ENCODE assay signal across 8 cellular contexts in the genomic region with DNA sequence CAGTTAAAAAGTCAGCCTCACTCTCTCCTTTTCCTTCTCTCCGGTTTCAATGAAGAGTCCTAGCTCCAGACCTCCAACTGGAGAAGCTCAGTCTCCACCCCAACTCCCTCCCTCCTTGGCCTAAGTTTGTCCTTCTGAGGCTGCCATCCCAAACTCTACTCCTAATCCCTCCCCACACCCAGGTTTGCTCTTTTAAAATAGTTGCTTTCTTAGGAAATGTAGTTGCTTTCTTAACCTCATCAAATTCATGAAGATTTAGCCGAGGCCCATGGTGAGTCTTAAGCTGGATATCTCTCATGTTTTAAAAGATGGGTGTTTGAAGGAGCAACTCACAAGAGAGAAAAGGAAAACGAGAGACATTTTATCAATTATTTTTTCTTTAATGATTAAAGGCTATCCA. TPM values are rescaled to one million over a fixed set of nuclear protein-coding genes. Genes with fewer than 3 reads are reported as not detected.
DNase-seq lines count a peak whose midpoint lies in the region; ATAC-seq and TF ChIP-seq lines count a peak whose summit lies in the region.

No MANE protein-coding gene starts in this region.

- H3K27me3 ChIP-seq in BJ (ENCODE audit: control insufficient read depth, insufficient read depth, low read length) = no peaks in the 10 kb centered on the region
- H3K27me3 ChIP-seq in spleen (replicated peaks in 1 of 7) = no peaks in the 10 kb centered on the region

- ATAC-seq in activated T-helper 17 cell treated with anti-CD3 and anti-CD28 coated beads, Interleukin-2, amount 50 U/mL, for 72 hours (replicated peaks) = no peak
- peak; percentile 63 to 71 for ATAC-seq in left cardiac atrium
- no peak for ATAC-seq in GM18520 (IDR thresholded peaks at IDR 0.05; ENCODE audit: unreplicated experiment)
- no peak for ATAC-seq in esophagus mucosa

- no peaks in the 10 kb centered on the region for H3K9me3 Mint-ChIP-seq in activated T-helper 17 cell treated with anti-CD3 and anti-CD28 coated beads, Interleukin-2, amount 50 U/mL, for 72 hours

- DNase-seq in BJ (ENCODE audit: low read depth) (peak; percentile 19), HT1080 (ENCODE audit: low read depth) (peak; percentile 77), left cardiac atrium (peak; percentile 26), spleen (no peak), hippocampal formation (lab: John Stamatoyannopoulos, UW) (no peak)

- POLR2A ChIA-PET in BJ (lab: Charles Lee) = no interaction called here

- H3K4me1 ChIP-seq in spleen = peaks cover 8 to 56% (median 28%) of the 10 kb centered on the region in 6 donors

- no peaks in the 10 kb centered on the region for H3K9me3 ChIP-seq in spleen

- H3K4me1 Mint-ChIP-seq in activated T-helper 17 cell treated with anti-CD3 and anti-CD28 coated beads, Interleukin-2, amount 50 U/mL, for 72 hours = peaks cover 23% of the 10 kb centered on the region

- TF ChIP-seq POLR2A in spleen (IDR thresholded peaks at IDR 0.05) = no peak

- no peaks in the 10 kb centered on the region for H3K27me3 Mint-ChIP-seq in activated T-helper 17 cell treated with anti-CD3 and anti-CD28 coated beads, Interleukin-2, amount 50 U/mL, for 72 hours

- 71 to 90% (median 87%) methylated on average over 3 of the region's 3 CpGs for WGBS in spleen, 5 donors

- H3K36me3 ChIP-seq in BJ (ENCODE audit: control insufficient read depth, insufficient read depth, low read length) (no peaks in the 10 kb centered on the region), spleen (peaks cover 0 to 14% (median 0%) of the 10 kb centered on the region in 6 donors)

- TF ChIP-seq CTCF in BJ (IDR thresholded peaks at IDR 0.05; ENCODE audit: insufficient read depth, low read depth, low read length) (no peak), spleen (IDR thresholded peaks at IDR 0.05 in 8 of 11, conservative IDR thresholded peaks at IDR 0.05 in 3 of 11) (no peak)

- H3K36me3 Mint-ChIP-seq in activated T-helper 17 cell treated with anti-CD3 and anti-CD28 coated beads, Interleukin-2, amount 50 U/mL, for 72 hours (ENCODE audit: low read depth) = peaks cover 22% of the 10 kb centered on the region

- H3K4me3 ChIP-seq in BJ (ENCODE audit: low read depth, low read length) (peak overlapping the region; percentile 81), spleen (peak overlapping the region in 5 of 8 donors; percentile 78 to 87 (median 84))

- H3K27ac ChIP-seq in spleen = peak overlapping the region in 6 of 8 donors; percentile 88 to 91 (median 88)

- H3K4me3 Mint-ChIP-seq in activated T-helper 17 cell treated with anti-CD3 and anti-CD28 coated beads, Interleukin-2, amount 50 U/mL, for 72 hours = peak overlapping the region; percentile 89

- H3K27ac Mint-ChIP-seq in activated T-helper 17 cell treated with anti-CD3 and anti-CD28 coated beads, Interleukin-2, amount 50 U/mL, for 72 hours = peak overlapping the region; percentile 93

- CTCF ChIA-PET in BJ (lab: Yijun Ruan, JAX) = interaction anchor here (1.1 to 1.3 kb wide), 2 partner anchors 15 to 26 kb away, joined by 4 read pairs; no protein-coding TSS in a partner anchor

- intact Hi-C loops in left cardiac atrium (cut with DNase I) = no loop called here
- intact Hi-C loops in spleen (cut with DNase I; ENCODE audit: low total_unique reads) = no loop called here

RNA-seq across cellular contexts. Expression of a gene that starts 0.9 kb away (rescaled TPM):
- 55.6 and 76.4 TPM in 2 replicates for polyA plus RNA-seq in BJ (2011; rRNA removed)
- polyA minus RNA-seq in BJ (2011; rRNA and poly(A)+ RNA removed) = 36.8 and 50.5 TPM in 2 replicates
- total RNA-seq in HT1080 (2014; rRNA removed; shearing (Covaris generic)) = 29.7 and 38.3 TPM in 2 replicates
- 56.1 and 76.0 TPM in 2 replicates for polyA plus RNA-seq in HT1080 (2015; cell fraction: cytosol; rRNA removed)
- 82.4 and 91.2 TPM in 2 replicates for polyA plus RNA-seq in HT1080 (2015; cell fraction: nucleus; rRNA removed)
- 10 to 100 TPM; 21.3 to 31.0 TPM for total RNA-seq in activated T-helper 17 cell treated with anti-CD3 and anti-CD28 coated beads, Interleukin-2, amount 50 U/mL, for 72 hours
- 10 to 100 TPM; 46.7 to 48.3 TPM for total RNA-seq in left cardiac atrium
- 10 to 100 TPM; 31.5 to 42.1 (median 35.2) TPM for total RNA-seq in spleen
- polyA plus RNA-seq in spleen = 10 to 100 TPM; 10.9 to 15.6 (median 12.0) TPM
- total RNA-seq in esophagus mucosa = 32.4 TPM

Comparison
In these comparisons a context has a peak if more than half of its experiments do, and no peak if none do; other contexts are left out.
1. DNase-seq: peak in BJ (single experiment), HT1080 (single experiment) and left cardiac atrium (single experiment); none in spleen (single experiment) and hippocampal formation (0 of 2).
2. ATAC-seq: peak in left cardiac atrium (2 of 2); none in activated T-helper 17 cell treated with anti-CD3 and anti-CD28 coated beads, Interleukin-2, amount 50 U/mL, for 72 hours (single experiment), GM18520 (single experiment) and esophagus mucosa (single experiment).